Comparison of ENCODE assay signal across 1 cellular context in genomic region chr15:83199288-83199687, GRCh38.
A peak's percentile ranks its signal among the peaks of the same experiment; 100 is the strongest.
TF ChIP-seq lines count a peak whose summit lies in the region.

No MANE protein-coding gene starts in this region.

TF ChIP-seq in GM12878, 131 proteins besides CTCF, POLR2A, EP300 and RAD21 (continued from another document):
- TF ChIP-seq, protein P1, sequence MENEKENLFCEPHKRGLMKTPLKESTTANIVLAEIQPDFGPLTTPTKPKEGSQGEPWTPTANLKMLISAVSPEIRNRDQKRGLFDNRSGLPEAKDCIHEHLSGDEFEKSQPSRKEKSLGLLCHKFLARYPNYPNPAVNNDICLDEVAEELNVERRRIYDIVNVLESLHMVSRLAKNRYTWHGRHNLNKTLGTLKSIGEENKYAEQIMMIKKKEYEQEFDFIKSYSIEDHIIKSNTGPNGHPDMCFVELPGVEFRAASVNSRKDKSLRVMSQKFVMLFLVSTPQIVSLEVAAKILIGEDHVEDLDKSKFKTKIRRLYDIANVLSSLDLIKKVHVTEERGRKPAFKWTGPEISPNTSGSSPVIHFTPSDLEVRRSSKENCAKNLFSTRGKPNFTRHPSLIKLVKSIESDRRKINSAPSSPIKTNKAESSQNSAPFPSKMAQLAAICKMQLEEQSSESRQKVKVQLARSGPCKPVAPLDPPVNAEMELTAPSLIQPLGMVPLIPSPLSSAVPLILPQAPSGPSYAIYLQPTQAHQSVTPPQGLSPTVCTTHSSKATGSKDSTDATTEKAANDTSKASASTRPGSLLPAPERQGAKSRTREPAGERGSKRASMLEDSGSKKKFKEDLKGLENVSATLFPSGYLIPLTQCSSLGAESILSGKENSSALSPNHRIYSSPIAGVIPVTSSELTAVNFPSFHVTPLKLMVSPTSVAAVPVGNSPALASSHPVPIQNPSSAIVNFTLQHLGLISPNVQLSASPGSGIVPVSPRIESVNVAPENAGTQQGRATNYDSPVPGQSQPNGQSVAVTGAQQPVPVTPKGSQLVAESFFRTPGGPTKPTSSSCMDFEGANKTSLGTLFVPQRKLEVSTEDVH (IDR thresholded peaks at IDR 0.05; ENCODE audit: low read depth, partially characterized antibody), result no peak
- TF ChIP-seq BCL3 (IDR thresholded peaks at IDR 0.05; ENCODE audit: borderline replicate concordance, insufficient read depth, low read depth, low read length, poor library complexity, severe bottlenecking) (no peak), SMC3 (IDR thresholded peaks at IDR 0.05; ENCODE audit: borderline replicate concordance, low read length) (no peak), ATF7 (IDR thresholded peaks at IDR 0.05; ENCODE audit: low read depth) (peak; percentile 82), IKZF2 (IDR thresholded peaks at IDR 0.05) (peak; percentile 68 to 80; a peak in 2 of 4 replicates), PAX5 (IDR thresholded peaks at IDR 0.05; ENCODE audit: borderline replicate concordance, low read depth, low read length) (0 out of 2 replicates have a peak, but pooled peaks have one; percentile 50), MEF2B (IDR thresholded peaks at IDR 0.05; ENCODE audit: partially characterized antibody, poor library complexity, severe bottlenecking) (peak; percentile 45), BCL11A (IDR thresholded peaks at IDR 0.05; ENCODE audit: low read depth, low read length) (peak; percentile 59; the same call in 1 of the 2 replicates), DPF2 (IDR thresholded peaks at IDR 0.05) (peak; percentile 59; the same call in 1 of the 2 replicates), JUNB (IDR thresholded peaks at IDR 0.05) (peak; percentile 45), MTA2 (IDR thresholded peaks at IDR 0.05; ENCODE audit: low read depth) (peak; percentile 89), NFIC (IDR thresholded peaks at IDR 0.05; ENCODE audit: low read depth, low read length) (peak; percentile 38; the same call in 1 of the 2 replicates), ZNF217 (IDR thresholded peaks at IDR 0.05) (no peak), SP1 (IDR thresholded peaks at IDR 0.05; ENCODE audit: low read depth, low read length) (no peak), GABPA (IDR thresholded peaks at IDR 0.05; ENCODE audit: low read depth) (0 out of 2 replicates have a peak, but pooled peaks have one; percentile 10), TBL1XR1 (IDR thresholded peaks at IDR 0.05; ENCODE audit: low read depth, low read length) (no peak), RBBP5 (conservative IDR thresholded peaks at IDR 0.05) (no peak), IKZF1 (conservative IDR thresholded peaks at IDR 0.05) (peak; percentile 46), SKIL (IDR thresholded peaks at IDR 0.05; ENCODE audit: low read depth, poor library complexity, severe bottlenecking) (peak; percentile 85)
- TF ChIP-seq, protein P2, sequence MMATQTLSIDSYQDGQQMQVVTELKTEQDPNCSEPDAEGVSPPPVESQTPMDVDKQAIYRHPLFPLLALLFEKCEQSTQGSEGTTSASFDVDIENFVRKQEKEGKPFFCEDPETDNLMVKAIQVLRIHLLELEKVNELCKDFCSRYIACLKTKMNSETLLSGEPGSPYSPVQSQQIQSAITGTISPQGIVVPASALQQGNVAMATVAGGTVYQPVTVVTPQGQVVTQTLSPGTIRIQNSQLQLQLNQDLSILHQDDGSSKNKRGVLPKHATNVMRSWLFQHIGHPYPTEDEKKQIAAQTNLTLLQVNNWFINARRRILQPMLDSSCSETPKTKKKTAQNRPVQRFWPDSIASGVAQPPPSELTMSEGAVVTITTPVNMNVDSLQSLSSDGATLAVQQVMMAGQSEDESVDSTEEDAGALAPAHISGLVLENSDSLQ (IDR thresholded peaks at IDR 0.05), result peak; percentile 21
- TF ChIP-seq, protein P3, sequence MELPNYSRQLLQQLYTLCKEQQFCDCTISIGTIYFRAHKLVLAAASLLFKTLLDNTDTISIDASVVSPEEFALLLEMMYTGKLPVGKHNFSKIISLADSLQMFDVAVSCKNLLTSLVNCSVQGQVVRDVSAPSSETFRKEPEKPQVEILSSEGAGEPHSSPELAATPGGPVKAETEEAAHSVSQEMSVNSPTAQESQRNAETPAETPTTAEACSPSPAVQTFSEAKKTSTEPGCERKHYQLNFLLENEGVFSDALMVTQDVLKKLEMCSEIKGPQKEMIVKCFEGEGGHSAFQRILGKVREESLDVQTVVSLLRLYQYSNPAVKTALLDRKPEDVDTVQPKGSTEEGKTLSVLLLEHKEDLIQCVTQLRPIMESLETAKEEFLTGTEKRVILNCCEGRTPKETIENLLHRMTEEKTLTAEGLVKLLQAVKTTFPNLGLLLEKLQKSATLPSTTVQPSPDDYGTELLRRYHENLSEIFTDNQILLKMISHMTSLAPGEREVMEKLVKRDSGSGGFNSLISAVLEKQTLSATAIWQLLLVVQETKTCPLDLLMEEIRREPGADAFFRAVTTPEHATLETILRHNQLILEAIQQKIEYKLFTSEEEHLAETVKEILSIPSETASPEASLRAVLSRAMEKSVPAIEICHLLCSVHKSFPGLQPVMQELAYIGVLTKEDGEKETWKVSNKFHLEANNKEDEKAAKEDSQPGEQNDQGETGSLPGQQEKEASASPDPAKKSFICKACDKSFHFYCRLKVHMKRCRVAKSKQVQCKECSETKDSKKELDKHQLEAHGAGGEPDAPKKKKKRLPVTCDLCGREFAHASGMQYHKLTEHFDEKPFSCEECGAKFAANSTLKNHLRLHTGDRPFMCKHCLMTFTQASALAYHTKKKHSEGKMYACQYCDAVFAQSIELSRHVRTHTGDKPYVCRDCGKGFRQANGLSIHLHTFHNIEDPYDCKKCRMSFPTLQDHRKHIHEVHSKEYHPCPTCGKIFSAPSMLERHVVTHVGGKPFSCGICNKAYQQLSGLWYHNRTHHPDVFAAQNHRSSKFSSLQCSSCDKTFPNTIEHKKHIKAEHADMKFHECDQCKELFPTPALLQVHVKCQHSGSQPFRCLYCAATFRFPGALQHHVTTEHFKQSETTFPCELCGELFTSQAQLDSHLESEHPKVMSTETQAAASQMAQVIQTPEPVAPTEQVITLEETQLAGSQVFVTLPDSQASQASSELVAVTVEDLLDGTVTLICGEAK (IDR thresholded peaks at IDR 0.05; ENCODE audit: borderline replicate concordance), result no peak
- TF ChIP-seq, protein P4, sequence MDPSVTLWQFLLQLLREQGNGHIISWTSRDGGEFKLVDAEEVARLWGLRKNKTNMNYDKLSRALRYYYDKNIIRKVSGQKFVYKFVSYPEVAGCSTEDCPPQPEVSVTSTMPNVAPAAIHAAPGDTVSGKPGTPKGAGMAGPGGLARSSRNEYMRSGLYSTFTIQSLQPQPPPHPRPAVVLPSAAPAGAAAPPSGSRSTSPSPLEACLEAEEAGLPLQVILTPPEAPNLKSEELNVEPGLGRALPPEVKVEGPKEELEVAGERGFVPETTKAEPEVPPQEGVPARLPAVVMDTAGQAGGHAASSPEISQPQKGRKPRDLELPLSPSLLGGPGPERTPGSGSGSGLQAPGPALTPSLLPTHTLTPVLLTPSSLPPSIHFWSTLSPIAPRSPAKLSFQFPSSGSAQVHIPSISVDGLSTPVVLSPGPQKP (IDR thresholded peaks at IDR 0.05; ENCODE audit: low read depth, low read length), result no peak
